ENCODE assay signal across 13 cellular contexts in genomic region chr2:121049141-121049540, GRCh38.
"Had no signal": no experiment of that assay in that cellular context is flagged by ENCODE, and none has a peak within 500 bp of the region (broad histone marks: within the 10 kb centered on the region; RNA-seq: fewer than 3 reads in every experiment).

No MANE protein-coding gene starts in this region.

- H3K27me3 ChIP-seq: ascending aorta had no signal

- H3K4me1 Mint-ChIP-seq: activated naive CD8-positive, alpha-beta T cell treated with anti-CD3 and anti-CD28 coated beads, Interleukin-2, amount 50 U/mL, for 24 hours; nephron had no signal

- H3K27me3 Mint-ChIP-seq: activated CD8-positive, alpha-beta T cell treated with anti-CD3 and anti-CD28 coated beads for 36 hours had no signal

- DNase-seq: activated CD8-positive, alpha-beta memory T cell treated with anti-CD3 and anti-CD28 coated beads, Interleukin-2, amount 50 U/mL, for 4 hours; activated CD8-positive, alpha-beta T cell treated with anti-CD3 and anti-CD28 coated beads for 36 hours; activated gamma-delta T cell treated with Interleukin-2 at 50 U/mL for 16 hours; activated naive CD8-positive, alpha-beta T cell treated with anti-CD3 and anti-CD28 coated beads, Interleukin-2, amount 50 U/mL, for 24 hours; activated T-cell treated with anti-CD3 and anti-CD28 coated beads, Interleukin-2, amount 50 U/mL, for 72 hours; heart left ventricle; mammary epithelial cell; stimulated activated CD4-positive, alpha-beta T cell treated with anti-CD3 and anti-CD28 coated beads, Interleukin-4, amount 100 ng/mL, for 4 hours; stomach; T-helper 9 cell had no signal

- H3K9me3 ChIP-seq: ascending aorta, heart left ventricle, stomach, thoracic aorta had no signal

- H3K9me3 Mint-ChIP-seq: activated CD8-positive, alpha-beta T cell treated with anti-CD3 and anti-CD28 coated beads for 36 hours; activated naive CD8-positive, alpha-beta T cell treated with anti-CD3 and anti-CD28 coated beads, Interleukin-2, amount 50 U/mL, for 24 hours; activated T-cell treated with anti-CD3 and anti-CD28 coated beads, Interleukin-2, amount 50 U/mL, for 72 hours had no signal

- H3K4me3 ChIP-seq: ascending aorta, heart left ventricle, stomach, thoracic aorta had no signal

- H3K27ac Mint-ChIP-seq: activated CD8-positive, alpha-beta T cell treated with anti-CD3 and anti-CD28 coated beads for 36 hours; activated naive CD8-positive, alpha-beta T cell treated with anti-CD3 and anti-CD28 coated beads, Interleukin-2, amount 50 U/mL, for 24 hours; activated T-cell treated with anti-CD3 and anti-CD28 coated beads, Interleukin-2, amount 50 U/mL, for 72 hours; nephron had no signal

- H3K4me3 Mint-ChIP-seq: activated CD8-positive, alpha-beta T cell treated with anti-CD3 and anti-CD28 coated beads for 36 hours; activated naive CD8-positive, alpha-beta T cell treated with anti-CD3 and anti-CD28 coated beads, Interleukin-2, amount 50 U/mL, for 24 hours; activated T-cell treated with anti-CD3 and anti-CD28 coated beads, Interleukin-2, amount 50 U/mL, for 72 hours; nephron had no signal

- H3K36me3 ChIP-seq: ascending aorta, heart left ventricle, stomach, thoracic aorta had no signal
